In genomic region chr1:229665912-229666558, GRCh38 we compare ENCODE assay signal across 14 cellular contexts. TPM values are rescaled to one million over a fixed set of nuclear protein-coding genes. Genes with fewer than 3 reads are reported as not detected.
DNase-seq lines count a peak whose midpoint lies in the region; ATAC-seq lines count a peak whose summit lies in the region.
"Had no signal": no experiment of that assay in that cellular context is flagged by ENCODE, and none has a peak within 500 bp of the region (broad histone marks: within the 10 kb centered on the region; RNA-seq: fewer than 3 reads in every experiment).

No MANE protein-coding gene starts in this region.

- no peak overlapping the region for H3K4me2 ChIP-seq in Karpas-422 (ENCODE audit: low read depth, low read length, poor library complexity, severe bottlenecking)

- no peaks in the 10 kb centered on the region for H3K4me1 ChIP-seq in Karpas-422 (ENCODE audit: low read length)

- no peaks in the 10 kb centered on the region for H4K20me1 ChIP-seq in Karpas-422 (ENCODE audit: insufficient read depth, low read depth, low read length)

- H3K27ac ChIP-seq in Karpas-422 (ENCODE audit: low read length) (no peak overlapping the region), substantia nigra (ENCODE audit: low read depth, low read length, poor library complexity, severe bottlenecking) (peak overlapping the region; percentile 88)
- H3K27ac ChIP-seq: Peyer's patch had no signal

- no peak for ATAC-seq in GM18519 (IDR thresholded peaks at IDR 0.05; ENCODE audit: low FRiP score, unreplicated experiment)

- H2AFZ ChIP-seq in Karpas-422 (ENCODE audit: low read length) = no peak overlapping the region

- H3K9me2 ChIP-seq in Karpas-422 (replicated peaks; ENCODE audit: insufficient read depth, low read length) = no peaks in the 10 kb centered on the region

- no peaks in the 10 kb centered on the region for H3K9me3 ChIP-seq in Karpas-422 (ENCODE audit: low read length)
- H3K9me3 ChIP-seq: Peyer's patch had no signal

- H3K27me3 ChIP-seq in Karpas-422 (ENCODE audit: low read length) = no peaks in the 10 kb centered on the region
- H3K27me3 ChIP-seq: Peyer's patch had no signal

- DNase-seq in COLO829 (ENCODE audit: low spot score) (peak; percentile 78), Karpas-422 (peak; percentile 33), foreskin melanocyte (peak; percentile 79), substantia nigra (lab: John Stamatoyannopoulos, UW) (peak in 8 of 49 donors; percentile 12 to 48 (median 30))
- DNase-seq in activated effector memory CD4-positive, alpha-beta T cell treated with anti-CD3 and anti-CD28 coated beads, Interleukin-2, amount 50 U/mL, for 16 hours = no peak
- DNase-seq in stimulated activated CD4-positive, alpha-beta T cell treated with anti-CD3 and anti-CD28 coated beads, Interleukin-1b, Interleukin-23, amount 100 ng/mL, for 48 hours = no peak
- DNase-seq: COR-L47, DMS153, MV-4-11, NCI-H2029 treated with DMSO at 0.1 percent for 48 hours, NCI-H446, Peyer's patch, Right ventricle myocardium superior had no signal

- H3K9ac ChIP-seq in Karpas-422 (ENCODE audit: low read length) = no peak overlapping the region

- 0 out of 2 replicates have a peak, but pooled peaks cover 2% of the 10 kb centered on the region for H3K79me2 ChIP-seq in Karpas-422 (ENCODE audit: low read length)

- H3K36me3 ChIP-seq in Karpas-422 (ENCODE audit: insufficient read depth, low read length) = peaks cover 10% of the 10 kb centered on the region; the same call in 1 of the 2 replicates
- H3K36me3 ChIP-seq: Peyer's patch had no signal

- no peak overlapping the region for H3K4me3 ChIP-seq in Karpas-422 (ENCODE audit: low read length)
- H3K4me3 ChIP-seq: Peyer's patch had no signal

RNA-seq across cellular contexts. Expression of gene URB2, which starts 40.0 kb away (rescaled TPM):
- 14.1 and 15.0 TPM in 2 replicates for total RNA-seq in Karpas-422 (2014; rRNA removed; shearing (Covaris generic); ENCODE audit: low replicate concordance)

RNA-seq across cellular contexts. Expression of gene TAF5L, which starts 40.1 kb away (rescaled TPM):
- 30.7 and 32.6 TPM in 2 replicates for total RNA-seq in Karpas-422 (2014; rRNA removed; shearing (Covaris generic); ENCODE audit: low replicate concordance)

Comparison
In these comparisons a context has a peak if more than half of its experiments do, and no peak if none do; other contexts are left out.
1. DNase-seq: peak in COLO829 (single experiment), Karpas-422 (single experiment) and foreskin melanocyte (single experiment); none in activated effector memory CD4-positive, alpha-beta T cell treated with anti-CD3 and anti-CD28 coated beads, Interleukin-2, amount 50 U/mL, for 16 hours (single experiment) and stimulated activated CD4-positive, alpha-beta T cell treated with anti-CD3 and anti-CD28 coated beads, Interleukin-1b, Interleukin-23, amount 100 ng/mL, for 48 hours (single experiment).